20 cellular contexts compared by ENCODE assay signal in genomic region chr15:101528917-101529299, GRCh38. TPM values are rescaled to one million over a fixed set of nuclear protein-coding genes. Genes with fewer than 3 reads are reported as not detected.
A peak's percentile ranks its signal among the peaks of the same experiment; 100 is the strongest.
DNase-seq lines count a peak whose midpoint lies in the region; ATAC-seq and TF ChIP-seq lines count a peak whose summit lies in the region.
"Had no signal": no experiment of that assay in that cellular context is flagged by ENCODE, and none has a peak within 500 bp of the region (broad histone marks: within the 10 kb centered on the region; RNA-seq: fewer than 3 reads in every experiment).

No MANE protein-coding gene starts in this region.

- H3K27me3 ChIP-seq in colonic mucosa = no peaks in the 10 kb centered on the region
- H3K27me3 ChIP-seq: ascending aorta, uterus had no signal

- H3K36me3 ChIP-seq in colonic mucosa = no peaks in the 10 kb centered on the region
- H3K36me3 ChIP-seq: ascending aorta, esophagus squamous epithelium, lower lobe of right lung, neutrophil, uterus had no signal

- ATAC-seq in left lobe of liver (peak; percentile 0), HG03280 (IDR thresholded peaks at IDR 0.05; ENCODE audit: unreplicated experiment) (no peak)
- ATAC-seq in activated naive CD8-positive, alpha-beta T cell treated with anti-CD3 and anti-CD28 coated beads, Interleukin-2, amount 50 U/mL, for 24 hours = no peak

- no peaks in the 10 kb centered on the region for H3K9me3 ChIP-seq in colonic mucosa
- H3K9me3 ChIP-seq: ascending aorta, esophagus squamous epithelium, lower lobe of right lung, neutrophil, uterus had no signal

- no peaks in the 10 kb centered on the region for H3K36me3 Mint-ChIP-seq in activated naive CD8-positive, alpha-beta T cell treated with anti-CD3 and anti-CD28 coated beads, Interleukin-2, amount 50 U/mL, for 24 hours (ENCODE audit: low read depth)
- H3K36me3 Mint-ChIP-seq: stimulated activated naive B cell treated with anti-CD40 and anti-IgM and Interleukin-4, amounts not matched to agents 10 μg/mL and 1 μg/mL and 100 μg/mL, for 72 hours had no signal

- H3K9me3 Mint-ChIP-seq in activated naive CD8-positive, alpha-beta T cell treated with anti-CD3 and anti-CD28 coated beads, Interleukin-2, amount 50 U/mL, for 24 hours = no peaks in the 10 kb centered on the region
- H3K9me3 Mint-ChIP-seq: stimulated activated naive B cell treated with anti-CD40 and anti-IgM and Interleukin-4, amounts not matched to agents 10 μg/mL and 1 μg/mL and 100 μg/mL, for 72 hours; T-helper 2 cell treated with Interferon-gamma antibody and Interleukin-4, amounts not matched to agents 5 μg/mL and 100 μg/mL, for 36 hours had no signal

- H3K4me1 ChIP-seq in colonic mucosa = peaks cover 16% of the 10 kb centered on the region
- H3K4me1 ChIP-seq: ascending aorta, uterus had no signal

- H3K27ac Mint-ChIP-seq in activated naive CD8-positive, alpha-beta T cell treated with anti-CD3 and anti-CD28 coated beads, Interleukin-2, amount 50 U/mL, for 24 hours = no peak overlapping the region
- H3K27ac Mint-ChIP-seq: stimulated activated naive B cell treated with anti-CD40 and anti-IgM and Interleukin-4, amounts not matched to agents 10 μg/mL and 1 μg/mL and 100 μg/mL, for 72 hours; T-helper 2 cell treated with Interferon-gamma antibody and Interleukin-4, amounts not matched to agents 5 μg/mL and 100 μg/mL, for 36 hours had no signal

- peak overlapping the region; percentile 91 for H3K27ac ChIP-seq in colonic mucosa
- H3K27ac ChIP-seq: ascending aorta, lower lobe of right lung, neutrophil had no signal

- H3K4me3 ChIP-seq in colonic mucosa = no peak overlapping the region
- H3K4me3 ChIP-seq: ascending aorta, esophagus squamous epithelium, lower lobe of right lung, skin epidermis, uterus had no signal

- no peaks in the 10 kb centered on the region for H3K4me1 Mint-ChIP-seq in activated naive CD8-positive, alpha-beta T cell treated with anti-CD3 and anti-CD28 coated beads, Interleukin-2, amount 50 U/mL, for 24 hours
- H3K4me1 Mint-ChIP-seq: stimulated activated naive B cell treated with anti-CD40 and anti-IgM and Interleukin-4, amounts not matched to agents 10 μg/mL and 1 μg/mL and 100 μg/mL, for 72 hours had no signal

- peaks cover 4% of the 10 kb centered on the region for H3K27me3 Mint-ChIP-seq in activated naive CD8-positive, alpha-beta T cell treated with anti-CD3 and anti-CD28 coated beads, Interleukin-2, amount 50 U/mL, for 24 hours

- DNase-seq in DMS53 (lab: John Stamatoyannopoulos, UW) (peak; percentile 71), colonic mucosa (no peak), left lobe of liver (ENCODE audit: low spot score) (no peak), renal cortical epithelial cell (ENCODE audit: low read depth) (peak; percentile 82), NCI-H2029 (lab: John Stamatoyannopoulos, UW) (no peak)
- DNase-seq in stimulated activated CD4-positive, alpha-beta T cell treated with anti-CD3 and anti-CD28 coated beads, Interleukin-1b, Interleukin-23, amount 100 ng/mL, for 48 hours = no peak
- no peak for DNase-seq in activated naive CD8-positive, alpha-beta T cell treated with anti-CD3 and anti-CD28 coated beads, Interleukin-2, amount 50 U/mL, for 24 hours
- DNase-seq: activated CD4-positive, alpha-beta T cell treated with anti-CD3 and anti-CD28 coated beads for 1 hour; activated gamma-delta T cell treated with Interleukin-2 at 50 U/mL for 16 hours; DMS153; esophagus squamous epithelium; Karpas-422; lower lobe of right lung; stimulated activated naive B cell treated with anti-CD40 and anti-IgM and Interleukin-4, amounts not matched to agents 10 μg/mL and 1 μg/mL and 100 μg/mL, for 72 hours had no signal

- peak overlapping the region in 1 of 2 donors; percentile 83 for H3K9ac ChIP-seq in colonic mucosa (ENCODE audit: low read depth in 2 of 2, low read length in 2 of 2)

- H3K4me3 Mint-ChIP-seq in activated naive CD8-positive, alpha-beta T cell treated with anti-CD3 and anti-CD28 coated beads, Interleukin-2, amount 50 U/mL, for 24 hours = no peak overlapping the region
- H3K4me3 Mint-ChIP-seq: stimulated activated naive B cell treated with anti-CD40 and anti-IgM and Interleukin-4, amounts not matched to agents 10 μg/mL and 1 μg/mL and 100 μg/mL, for 72 hours; T-helper 2 cell treated with Interferon-gamma antibody and Interleukin-4, amounts not matched to agents 5 μg/mL and 100 μg/mL, for 36 hours had no signal

- intact Hi-C loops in colonic mucosa (cut with DNase I) = no loop called here

- no peak for TF ChIP-seq CTCF in colonic mucosa (IDR thresholded peaks at IDR 0.05)

RNA-seq across cellular contexts. Expression of gene PCSK6, which starts 39.4 kb away (rescaled TPM):
- 10 to 100 TPM; 29.9 to 39.5 TPM for total RNA-seq in colonic mucosa
- total RNA-seq in left lobe of liver = 180 TPM
- total RNA-seq in renal cortical epithelial cell = 1.2 and 11.0 TPM in 2 replicates

Comparison
In these comparisons a context has a peak if more than half of its experiments do, and no peak if none do; other contexts are left out.
1. DNase-seq: peak in DMS53 (single experiment) and renal cortical epithelial cell (single experiment); none in colonic mucosa (single experiment), left lobe of liver (single experiment), NCI-H2029 (single experiment), stimulated activated CD4-positive, alpha-beta T cell treated with anti-CD3 and anti-CD28 coated beads, Interleukin-1b, Interleukin-23, amount 100 ng/mL, for 48 hours (single experiment) and activated naive CD8-positive, alpha-beta T cell treated with anti-CD3 and anti-CD28 coated beads, Interleukin-2, amount 50 U/mL, for 24 hours (single experiment).